Comparison of ENCODE assay signal across 23 cellular contexts in the genomic region with DNA sequence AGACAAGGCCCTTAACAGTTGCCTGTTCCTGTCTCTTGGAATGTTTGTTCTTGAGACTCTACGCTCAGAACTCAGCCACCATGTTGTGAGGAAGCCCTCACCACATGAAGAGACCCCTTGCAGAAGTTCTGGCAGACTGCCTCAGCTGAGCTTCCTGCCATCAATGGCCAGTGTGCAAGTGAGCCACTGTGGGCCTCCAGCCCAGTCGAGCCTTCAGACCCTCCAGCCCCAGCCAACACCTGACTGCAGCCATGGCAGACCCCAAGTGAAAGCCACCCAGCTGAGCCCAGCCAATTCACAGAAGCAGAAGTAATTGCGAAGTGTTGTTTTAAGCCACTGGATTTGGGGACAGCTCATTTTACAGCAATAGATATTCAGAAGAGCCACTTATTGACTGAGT.
"Had no signal": no experiment of that assay in that cellular context is flagged by ENCODE, and none has a peak within 500 bp of the region (broad histone marks: within the 10 kb centered on the region; RNA-seq: fewer than 3 reads in every experiment).

No MANE protein-coding gene starts in this region.

- H3K4me3 ChIP-seq: hepatocyte, left ventricle myocardium inferior, lung, mucosa of descending colon, ovary, right atrium auricular region, tibial nerve, uterus had no signal

- H3K36me3 ChIP-seq: left ventricle myocardium inferior, ovary, right atrium auricular region, tibial nerve, uterus had no signal

- DNase-seq: islet precursor cell; left ventricle myocardium inferior; mesendoderm; midbrain; mucosa of descending colon; naive thymus-derived CD4-positive, alpha-beta T cell; ovary; small intestine; stimulated activated CD4-positive, alpha-beta T cell treated with anti-CD3 and anti-CD28 coated beads, Interleukin-1b, Interleukin-23, amount 100 ng/mL, for 48 hours; stimulated activated CD4-positive, alpha-beta T cell treated with anti-CD3 and anti-CD28 coated beads, Interleukin-2, amount 100 ng/mL, for 48 hours; stimulated activated CD4-positive, alpha-beta T cell treated with anti-CD3 and anti-CD28 coated beads, Interleukin-4, amount 100 ng/mL, for 4 hours; stimulated activated CD8-positive, alpha-beta memory T cell treated with anti-CD3 and anti-CD28 coated beads, Interleukin-4, amount 100 ng/mL, for 48 hours; stimulated activated naive CD4-positive, alpha-beta T cell treated with Interleukin-2 at 50 U/mL for 16 hours; stimulated activated naive CD8-positive, alpha-beta T cell treated with anti-CD3 and anti-CD28 coated beads, Interleukin-15, amount 100 ng/mL, for 72 hours; substantia nigra; uterus had no signal

- H2AFZ ChIP-seq: hepatocyte had no signal

- H3K27ac ChIP-seq: hepatocyte, left ventricle myocardium inferior, ovary, right atrium auricular region, tibial nerve, uterus had no signal

- FAIRE-seq: small intestine had no signal

- ATAC-seq: mucosa of descending colon; naive thymus-derived CD4-positive, alpha-beta T cell; natural killer cell treated with Interleukin-12 subunit alpha and Interleukin-12 subunit beta and Interleukin-15 and Interleukin-18, amount 100 ng/mL, for 72 hours; sciatic nerve; stimulated activated memory B cell treated with anti-CD40 and anti-IgM and Interleukin-4, amounts not matched to agents 10 μg/mL and 1 μg/mL and 100 μg/mL, for 72 hours; stimulated activated naive CD8-positive, alpha-beta T cell treated with anti-CD3 and anti-CD28 coated beads, Interleukin-15, amount 100 ng/mL, for 72 hours had no signal

- H3K79me2 ChIP-seq: hepatocyte had no signal

- H3K4me2 ChIP-seq: hepatocyte had no signal

- H3K9me3 ChIP-seq: ovary, uterus had no signal

- H3K4me1 ChIP-seq: uterus had no signal

- H3K27me3 ChIP-seq: hepatocyte, ovary, right atrium auricular region, tibial nerve, uterus had no signal
